15 cellular contexts compared by ENCODE assay signal in the genomic region with DNA sequence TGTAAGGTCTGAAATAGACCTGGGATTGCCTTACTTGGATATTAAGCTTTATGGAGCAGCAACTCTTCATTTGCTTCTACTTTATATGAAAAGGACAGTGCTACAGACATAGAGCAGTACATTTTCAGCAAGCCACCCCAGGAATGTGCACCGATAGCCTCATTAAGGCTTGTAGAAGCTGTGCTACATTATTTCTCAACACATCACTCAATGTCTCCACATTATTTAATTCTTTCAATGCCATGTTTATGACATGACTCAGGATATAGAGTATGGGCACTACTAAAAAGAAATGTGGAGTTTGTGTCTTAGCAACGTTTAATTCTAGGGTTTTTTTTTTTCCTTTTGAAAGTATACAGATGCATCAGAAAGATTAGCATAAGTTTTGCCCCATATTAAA.
A peak's percentile ranks its signal among the peaks of the same experiment; 100 is the strongest.
DNase-seq lines count a peak whose midpoint lies in the region; ATAC-seq and TF ChIP-seq lines count a peak whose summit lies in the region.
"Had no signal": no experiment of that assay in that cellular context is flagged by ENCODE, and none has a peak within 500 bp of the region (broad histone marks: within the 10 kb centered on the region; RNA-seq: fewer than 3 reads in every experiment).

No MANE protein-coding gene starts in this region.

- H3K4me3 ChIP-seq in suprapubic skin = no peak overlapping the region
- H3K4me3 ChIP-seq: GM23248 had no signal

- no peaks in the 10 kb centered on the region for H3K4me1 ChIP-seq in suprapubic skin

- 58% methylated on average over 2 of the region's 2 CpGs for WGBS in suprapubic skin

- H3K36me3 ChIP-seq in suprapubic skin = no peaks in the 10 kb centered on the region

- peaks cover 15% of the 10 kb centered on the region for H3K9me3 ChIP-seq in suprapubic skin

- ATAC-seq in SK-N-SH treated with all-trans-retinoic acid at 6 μM for 48 hours = peak; percentile 60

- H3K27me3 ChIP-seq in suprapubic skin = no peaks in the 10 kb centered on the region

- no peak for TF ChIP-seq CTCF in suprapubic skin (IDR thresholded peaks at IDR 0.05)

- peak; percentile 26 for DNase-seq in M059J (ENCODE audit: low read depth)
- DNase-seq in astrocyte of the hippocampus (ENCODE audit: low read depth, low spot score) = peak; percentile 42
- no peak for DNase-seq in suprapubic skin (ENCODE audit: low spot score in 2 of 2)
- DNase-seq in activated naive CD4-positive, alpha-beta T cell treated with Interleukin-2 at 50 U/mL for 16 hours = no peak
- no peak for DNase-seq in germinal center (ENCODE audit: low spot score)
- DNase-seq: C1 segment of cervical spinal cord, Calu3, COR-L47, DMS53, DMS79 treated with DMSO at 0.1 percent for 48 hours, GF-D8, GM23248, H7, HCEC 1CT had no signal

- no peak for TF ChIP-seq EP300 in suprapubic skin (IDR thresholded peaks at IDR 0.05)

- no peak for TF ChIP-seq POLR2A in suprapubic skin (IDR thresholded peaks at IDR 0.05)

- H3K27ac ChIP-seq in suprapubic skin = no peak overlapping the region
- H3K27ac ChIP-seq: GM23248 had no signal

TF ChIP-seq in SK-N-SH treated with all-trans-retinoic acid at 6 μM for 48 hours, 23 proteins besides CTCF, POLR2A, EP300 and RAD21:
- TF ChIP-seq, protein P1, sequence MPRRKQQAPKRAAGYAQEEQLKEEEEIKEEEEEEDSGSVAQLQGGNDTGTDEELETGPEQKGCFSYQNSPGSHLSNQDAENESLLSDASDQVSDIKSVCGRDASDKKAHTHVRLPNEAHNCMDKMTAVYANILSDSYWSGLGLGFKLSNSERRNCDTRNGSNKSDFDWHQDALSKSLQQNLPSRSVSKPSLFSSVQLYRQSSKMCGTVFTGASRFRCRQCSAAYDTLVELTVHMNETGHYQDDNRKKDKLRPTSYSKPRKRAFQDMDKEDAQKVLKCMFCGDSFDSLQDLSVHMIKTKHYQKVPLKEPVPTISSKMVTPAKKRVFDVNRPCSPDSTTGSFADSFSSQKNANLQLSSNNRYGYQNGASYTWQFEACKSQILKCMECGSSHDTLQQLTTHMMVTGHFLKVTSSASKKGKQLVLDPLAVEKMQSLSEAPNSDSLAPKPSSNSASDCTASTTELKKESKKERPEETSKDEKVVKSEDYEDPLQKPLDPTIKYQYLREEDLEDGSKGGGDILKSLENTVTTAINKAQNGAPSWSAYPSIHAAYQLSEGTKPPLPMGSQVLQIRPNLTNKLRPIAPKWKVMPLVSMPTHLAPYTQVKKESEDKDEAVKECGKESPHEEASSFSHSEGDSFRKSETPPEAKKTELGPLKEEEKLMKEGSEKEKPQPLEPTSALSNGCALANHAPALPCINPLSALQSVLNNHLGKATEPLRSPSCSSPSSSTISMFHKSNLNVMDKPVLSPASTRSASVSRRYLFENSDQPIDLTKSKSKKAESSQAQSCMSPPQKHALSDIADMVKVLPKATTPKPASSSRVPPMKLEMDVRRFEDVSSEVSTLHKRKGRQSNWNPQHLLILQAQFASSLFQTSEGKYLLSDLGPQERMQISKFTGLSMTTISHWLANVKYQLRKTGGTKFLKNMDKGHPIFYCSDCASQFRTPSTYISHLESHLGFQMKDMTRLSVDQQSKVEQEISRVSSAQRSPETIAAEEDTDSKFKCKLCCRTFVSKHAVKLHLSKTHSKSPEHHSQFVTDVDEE (CRISPR knock-in tag; IDR thresholded peaks at IDR 0.05) = no peak
- TF ChIP-seq OSR1 (CRISPR knock-in tag; IDR thresholded peaks at IDR 0.05) (no peak), SNAI2 (CRISPR knock-in tag; IDR thresholded peaks at IDR 0.05) (no peak), GLIS3 (CRISPR knock-in tag; IDR thresholded peaks at IDR 0.05) (no peak), ZFP30 (CRISPR knock-in tag; IDR thresholded peaks at IDR 0.05) (no peak), ISL1 (CRISPR knock-in tag; IDR thresholded peaks at IDR 0.05) (no peak), BACH2 (CRISPR knock-in tag; IDR thresholded peaks at IDR 0.05; ENCODE audit: borderline replicate concordance) (no peak), ZNF8 (CRISPR knock-in tag; IDR thresholded peaks at IDR 0.05) (no peak)
- TF ChIP-seq, protein P2, sequence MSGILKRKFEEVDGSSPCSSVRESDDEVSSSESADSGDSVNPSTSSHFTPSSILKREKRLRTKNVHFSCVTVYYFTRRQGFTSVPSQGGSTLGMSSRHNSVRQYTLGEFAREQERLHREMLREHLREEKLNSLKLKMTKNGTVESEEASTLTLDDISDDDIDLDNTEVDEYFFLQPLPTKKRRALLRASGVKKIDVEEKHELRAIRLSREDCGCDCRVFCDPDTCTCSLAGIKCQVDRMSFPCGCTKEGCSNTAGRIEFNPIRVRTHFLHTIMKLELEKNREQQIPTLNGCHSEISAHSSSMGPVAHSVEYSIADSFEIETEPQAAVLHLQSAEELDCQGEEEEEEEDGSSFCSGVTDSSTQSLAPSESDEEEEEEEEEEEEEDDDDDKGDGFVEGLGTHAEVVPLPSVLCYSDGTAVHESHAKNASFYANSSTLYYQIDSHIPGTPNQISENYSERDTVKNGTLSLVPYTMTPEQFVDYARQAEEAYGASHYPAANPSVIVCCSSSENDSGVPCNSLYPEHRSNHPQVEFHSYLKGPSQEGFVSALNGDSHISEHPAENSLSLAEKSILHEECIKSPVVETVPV (CRISPR knock-in tag; IDR thresholded peaks at IDR 0.05) = no peak
- TF ChIP-seq, protein P3, sequence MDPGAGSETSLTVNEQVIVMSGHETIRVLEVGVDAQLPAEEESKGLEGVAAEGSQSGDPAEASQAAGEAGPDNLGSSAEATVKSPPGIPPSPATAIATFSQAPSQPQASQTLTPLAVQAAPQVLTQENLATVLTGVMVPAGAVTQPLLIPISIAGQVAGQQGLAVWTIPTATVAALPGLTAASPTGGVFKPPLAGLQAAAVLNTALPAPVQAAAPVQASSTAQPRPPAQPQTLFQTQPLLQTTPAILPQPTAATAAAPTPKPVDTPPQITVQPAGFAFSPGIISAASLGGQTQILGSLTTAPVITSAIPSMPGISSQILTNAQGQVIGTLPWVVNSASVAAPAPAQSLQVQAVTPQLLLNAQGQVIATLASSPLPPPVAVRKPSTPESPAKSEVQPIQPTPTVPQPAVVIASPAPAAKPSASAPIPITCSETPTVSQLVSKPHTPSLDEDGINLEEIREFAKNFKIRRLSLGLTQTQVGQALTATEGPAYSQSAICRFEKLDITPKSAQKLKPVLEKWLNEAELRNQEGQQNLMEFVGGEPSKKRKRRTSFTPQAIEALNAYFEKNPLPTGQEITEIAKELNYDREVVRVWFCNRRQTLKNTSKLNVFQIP (CRISPR knock-in tag; IDR thresholded peaks at IDR 0.05; ENCODE audit: borderline replicate concordance, low read depth) = no peak

Comparison
In these comparisons a context has a peak if more than half of its experiments do, and no peak if none do; other contexts are left out.
1. DNase-seq: peak in M059J (single experiment) and astrocyte of the hippocampus (single experiment); none in suprapubic skin (0 of 2), activated naive CD4-positive, alpha-beta T cell treated with Interleukin-2 at 50 U/mL for 16 hours (single experiment) and germinal center (single experiment).